Comparison of ENCODE assay signal across 1 cellular context in the genomic region with DNA sequence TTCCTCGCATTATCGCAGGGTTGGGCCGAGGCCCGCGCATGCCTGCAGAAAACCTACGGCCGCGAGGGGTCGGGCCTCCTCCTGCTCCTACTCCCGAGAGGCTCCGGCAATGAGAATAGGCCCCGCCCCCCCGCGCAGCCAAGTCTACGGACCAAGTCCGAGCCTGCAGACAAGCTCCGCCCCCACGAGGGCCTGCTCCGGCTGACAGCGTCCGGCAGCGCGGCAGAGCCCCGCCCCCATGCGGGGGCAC.
A peak's percentile ranks its signal among the peaks of the same experiment; 100 is the strongest.
TF ChIP-seq lines count a peak whose summit lies in the region.

No MANE protein-coding gene starts in this region.

TF ChIP-seq in H1, 55 proteins besides CTCF, POLR2A, EP300 and RAD21:
- no peak; the same call in 1 of the 2 replicates for TF ChIP-seq RBBP5 (IDR thresholded peaks at IDR 0.05; ENCODE audit: borderline replicate concordance, low read depth, low read length)
- TF ChIP-seq POLR2AphosphoS5 (IDR thresholded peaks at IDR 0.05; ENCODE audit: low read depth, low read length) = no peak
- no peak for TF ChIP-seq GABPA (IDR thresholded peaks at IDR 0.05; ENCODE audit: borderline replicate concordance, insufficient read depth, low read length)
- no peak for TF ChIP-seq SAP30 (IDR thresholded peaks at IDR 0.05; ENCODE audit: insufficient read depth, insufficient replicate concordance, low read length)
- TF ChIP-seq EGR1 (IDR thresholded peaks at IDR 0.05; ENCODE audit: borderline replicate concordance, low read depth, low read length) = 0 out of 2 replicates have a peak, but pooled peaks have one; percentile 91
- TF ChIP-seq GTF2F1 (IDR thresholded peaks at IDR 0.05; ENCODE audit: borderline replicate concordance, low read depth, low read length) = no peak
- TF ChIP-seq NANOG (IDR thresholded peaks at IDR 0.05; ENCODE audit: insufficient read depth, low read depth, low read length, poor library complexity, severe bottlenecking) = peak; percentile 22
- no peak for TF ChIP-seq CBX8 (IDR thresholded peaks at IDR 0.05; ENCODE audit: borderline replicate concordance, low read depth, low read length)
- no peak for TF ChIP-seq SP2 (IDR thresholded peaks at IDR 0.05; ENCODE audit: low read length)
- TF ChIP-seq EZH2 (IDR thresholded peaks at IDR 0.05; ENCODE audit: low read depth, low read length, severe bottlenecking) = no peak
- TF ChIP-seq TAF1 (IDR thresholded peaks at IDR 0.05; ENCODE audit: low read depth, low read length) = no peak; the same call in 1 of the 2 replicates
- TF ChIP-seq CHD2 (IDR thresholded peaks at IDR 0.05; ENCODE audit: low read length) = no peak
- TF ChIP-seq KDM1A (IDR thresholded peaks at IDR 0.05; ENCODE audit: borderline replicate concordance, low read length) = no peak
- TF ChIP-seq TCF12 (IDR thresholded peaks at IDR 0.05; ENCODE audit: low read depth, low read length) = no peak
- TF ChIP-seq, protein P1, sequence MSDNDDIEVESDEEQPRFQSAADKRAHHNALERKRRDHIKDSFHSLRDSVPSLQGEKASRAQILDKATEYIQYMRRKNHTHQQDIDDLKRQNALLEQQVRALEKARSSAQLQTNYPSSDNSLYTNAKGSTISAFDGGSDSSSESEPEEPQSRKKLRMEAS (IDR thresholded peaks at IDR 0.05) = peak; percentile 89
- no peak for TF ChIP-seq RFX5 (IDR thresholded peaks at IDR 0.05; ENCODE audit: borderline replicate concordance, low read depth, low read length)
- no peak for TF ChIP-seq JUND (IDR thresholded peaks at IDR 0.05; ENCODE audit: low read length)
- no peak for TF ChIP-seq BCL11A (IDR thresholded peaks at IDR 0.05; ENCODE audit: low read depth in 2 of 2, low read length in 2 of 2)
- no peak for TF ChIP-seq SIRT6 (IDR thresholded peaks at IDR 0.05; ENCODE audit: low read length)
- no peak for TF ChIP-seq JUN (IDR thresholded peaks at IDR 0.05; ENCODE audit: low read depth, low read length)
- TF ChIP-seq NRF1 (IDR thresholded peaks at IDR 0.05; ENCODE audit: low read depth, low read length) = peak; percentile 74
- no peak; the same call in 1 of the 2 replicates for TF ChIP-seq BRCA1 (IDR thresholded peaks at IDR 0.05; ENCODE audit: low read depth, low read length)
- no peak for TF ChIP-seq FOSL1 (IDR thresholded peaks at IDR 0.05; ENCODE audit: insufficient read depth, low read depth, low read length)
- peak; percentile 65; the same call in 1 of the 2 replicates for TF ChIP-seq SRF (IDR thresholded peaks at IDR 0.05; ENCODE audit: low read depth, low read length)
- TF ChIP-seq CBX5 (IDR thresholded peaks at IDR 0.05; ENCODE audit: low read depth, low read length) = no peak
- TF ChIP-seq, protein P2, sequence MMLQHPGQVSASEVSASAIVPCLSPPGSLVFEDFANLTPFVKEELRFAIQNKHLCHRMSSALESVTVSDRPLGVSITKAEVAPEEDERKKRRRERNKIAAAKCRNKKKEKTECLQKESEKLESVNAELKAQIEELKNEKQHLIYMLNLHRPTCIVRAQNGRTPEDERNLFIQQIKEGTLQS (IDR thresholded peaks at IDR 0.05; ENCODE audit: insufficient read depth, low read depth, low read length) = no peak
- no peak for TF ChIP-seq SIX5 (IDR thresholded peaks at IDR 0.05; ENCODE audit: low read depth, low read length)
- TF ChIP-seq SIN3A (conservative IDR thresholded peaks at IDR 0.05 in 1 of 2, IDR thresholded peaks at IDR 0.05 in 1 of 2; ENCODE audit: low read depth in 1 of 2, low read length in 2 of 2) = peak in 1 of 2 experiments; percentile 53; a peak in 2 of 4 replicates
- TF ChIP-seq CEBPB (IDR thresholded peaks at IDR 0.05; ENCODE audit: low read depth, low read length) = no peak
- TF ChIP-seq KDM5A (IDR thresholded peaks at IDR 0.05; ENCODE audit: low read length) = no peak
- TF ChIP-seq RNF2 (IDR thresholded peaks at IDR 0.05; ENCODE audit: borderline replicate concordance, low read depth, low read length, missing control alignments, poor library complexity, severe bottlenecking) = no peak
- TF ChIP-seq RXRA (IDR thresholded peaks at IDR 0.05; ENCODE audit: insufficient read depth, low read depth, low read length) = no peak
- TF ChIP-seq, protein P3, sequence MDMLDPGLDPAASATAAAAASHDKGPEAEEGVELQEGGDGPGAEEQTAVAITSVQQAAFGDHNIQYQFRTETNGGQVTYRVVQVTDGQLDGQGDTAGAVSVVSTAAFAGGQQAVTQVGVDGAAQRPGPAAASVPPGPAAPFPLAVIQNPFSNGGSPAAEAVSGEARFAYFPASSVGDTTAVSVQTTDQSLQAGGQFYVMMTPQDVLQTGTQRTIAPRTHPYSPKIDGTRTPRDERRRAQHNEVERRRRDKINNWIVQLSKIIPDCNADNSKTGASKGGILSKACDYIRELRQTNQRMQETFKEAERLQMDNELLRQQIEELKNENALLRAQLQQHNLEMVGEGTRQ (IDR thresholded peaks at IDR 0.05; ENCODE audit: low read length) = no peak
- no peak for TF ChIP-seq ZNF274 (IDR thresholded peaks at IDR 0.05; ENCODE audit: borderline replicate concordance, extremely low read depth, low read length)
- no peak for TF ChIP-seq KDM4A (IDR thresholded peaks at IDR 0.05; ENCODE audit: low read depth, low read length, severe bottlenecking)
- TF ChIP-seq SUZ12 (IDR thresholded peaks at IDR 0.05; ENCODE audit: low read length) = no peak
- TF ChIP-seq, protein P4, sequence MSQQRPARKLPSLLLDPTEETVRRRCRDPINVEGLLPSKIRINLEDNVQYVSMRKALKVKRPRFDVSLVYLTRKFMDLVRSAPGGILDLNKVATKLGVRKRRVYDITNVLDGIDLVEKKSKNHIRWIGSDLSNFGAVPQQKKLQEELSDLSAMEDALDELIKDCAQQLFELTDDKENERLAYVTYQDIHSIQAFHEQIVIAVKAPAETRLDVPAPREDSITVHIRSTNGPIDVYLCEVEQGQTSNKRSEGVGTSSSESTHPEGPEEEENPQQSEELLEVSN (IDR thresholded peaks at IDR 0.05) = no peak
- TF ChIP-seq TAF7 (optimal IDR thresholded peaks at IDR 0.05; ENCODE audit: borderline replicate concordance, low read depth, low read length) = no peak
- TF ChIP-seq MAFK (IDR thresholded peaks at IDR 0.05; ENCODE audit: low read depth, low read length) = no peak
- TF ChIP-seq CHD1 (IDR thresholded peaks at IDR 0.05; ENCODE audit: low read depth, low read length) = no peak
TF ChIP-seq in H1: peak in this region for 6.
